In genomic region chr9:82164159-82164558, GRCh38 we compare ENCODE assay signal across 8 cellular contexts.
"Had no signal": no experiment of that assay in that cellular context is flagged by ENCODE, and none has a peak within 500 bp of the region (broad histone marks: within the 10 kb centered on the region; RNA-seq: fewer than 3 reads in every experiment).

No MANE protein-coding gene starts in this region.

- H3K36me3 Mint-ChIP-seq: IgD-negative memory B cell had no signal

- H3K27ac Mint-ChIP-seq: H9, IgD-negative memory B cell had no signal

- H3K4me3 Mint-ChIP-seq: H9, IgD-negative memory B cell had no signal

- H3K4me3 ChIP-seq: GM23248 had no signal

- H2AFZ ChIP-seq: GM23248 had no signal

- H3K27ac ChIP-seq: GM23248 had no signal

- DNase-seq: GM23248, GOT3, H9, HCEC 1CT, KBM-7 had no signal

- FAIRE-seq: H54, HTR-8/SVneo had no signal

- H3K9me3 Mint-ChIP-seq: H9 had no signal

- H3K9ac ChIP-seq: GM23248 had no signal
